In the genomic region with DNA sequence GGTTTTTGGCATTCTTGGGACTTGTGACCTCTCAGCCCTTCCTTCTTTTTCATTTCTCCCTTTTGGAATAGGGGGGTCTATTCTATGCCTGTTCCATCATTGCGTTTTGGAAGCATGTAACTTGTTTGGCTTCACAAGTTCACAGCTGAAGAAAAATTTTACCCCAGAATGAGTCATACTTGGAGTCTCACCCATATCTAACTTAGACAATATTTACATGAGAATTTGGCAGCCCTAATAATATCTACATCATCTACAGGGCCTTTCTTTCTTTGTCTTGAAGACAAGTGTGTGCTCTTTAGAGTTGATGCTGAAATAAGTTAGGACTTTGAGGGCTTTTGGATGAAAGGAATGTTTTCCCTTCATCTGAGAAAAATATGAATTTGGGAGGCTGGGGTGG, we compare ENCODE assay signal across 27 cellular contexts.
DNase-seq lines count a peak whose midpoint lies in the region; ATAC-seq, FAIRE-seq and TF ChIP-seq lines count a peak whose summit lies in the region.
"Had no signal": no experiment of that assay in that cellular context is flagged by ENCODE, and none has a peak within 500 bp of the region (broad histone marks: within the 10 kb centered on the region; RNA-seq: fewer than 3 reads in every experiment).

No MANE protein-coding gene starts in this region.

- BruUV-seq in HepG2 (replicated peaks; lab: Mats Ljungman, UMichigan), result no TSS peak

- in situ Hi-C loops in astrocyte of the spinal cord (cut with HindIII; ENCODE audit: low sequenced_read_pairs), result no loop called here
- in situ Hi-C loops in HepG2 (cut with HindIII; ENCODE audit: extremely low pct_ligation_motif_present, low pct_unique_long_range_greater_than_20kb), result no loop called here

- no peaks in the 10 kb centered on the region for H3K4me1 Mint-ChIP-seq in activated naive CD8-positive, alpha-beta T cell treated with anti-CD3 and anti-CD28 coated beads for 36 hours
- H3K4me1 Mint-ChIP-seq: CD14-positive monocyte; CD4-positive, alpha-beta memory T cell; CD4-positive, CD25-positive, alpha-beta regulatory T cell; CD8-positive, alpha-beta memory T cell had no signal

- H3K4me3 Mint-ChIP-seq in activated naive CD8-positive, alpha-beta T cell treated with anti-CD3 and anti-CD28 coated beads for 36 hours, result no peak overlapping the region
- H3K4me3 Mint-ChIP-seq: CD14-positive monocyte; CD4-positive, alpha-beta memory T cell; CD4-positive, CD25-positive, alpha-beta regulatory T cell; CD8-positive, alpha-beta memory T cell had no signal

- no peak overlapping the region for H3K4me2 ChIP-seq in HepG2 (ENCODE audit: low read depth, low read length)
- H3K4me2 ChIP-seq: BLaER1 had no signal

- no peak for FAIRE-seq in HepG2 (lab: Jason Lieb, UNC)
- FAIRE-seq: A204.1, GM12878, GM12892, GM18507, GM19239 had no signal

- POLR2A ChIA-PET in HepG2 (lab: Yijun Ruan, JAX), result no interaction called here

- peaks cover 5% of the 10 kb centered on the region for H3K9me3 Mint-ChIP-seq in activated naive CD8-positive, alpha-beta T cell treated with anti-CD3 and anti-CD28 coated beads for 36 hours

- TF ChIP-seq RAD21 in HepG2 (CRISPR knock-in tag; IDR thresholded peaks at IDR 0.05), result no peak

- WGBS in HepG2 (ENCODE audit: low lambda C conversion rate), result 0% methylated on average over 1 of the region's 1 CpG

- intact Hi-C loops in HepG2 (cut with micrococcal nuclease; ENCODE audit: unreplicated experiment), result no loop called here

- TF ChIP-seq EP300 in HepG2 (IDR thresholded peaks at IDR 0.05; ENCODE audit: low read depth in 2 of 2, low read length in 2 of 2), result no peak
- no peak for TF ChIP-seq EP300 in HepG2 (CRISPR knock-in tag; IDR thresholded peaks at IDR 0.05; ENCODE audit: borderline replicate concordance)

- no peaks in the 10 kb centered on the region for H3K79me2 ChIP-seq in HepG2 (ENCODE audit: insufficient read depth, low read length)

- no peak overlapping the region for H3K27ac Mint-ChIP-seq in activated naive CD8-positive, alpha-beta T cell treated with anti-CD3 and anti-CD28 coated beads for 36 hours
- H3K27ac Mint-ChIP-seq: CD14-positive monocyte; CD4-positive, alpha-beta memory T cell; CD4-positive, CD25-positive, alpha-beta regulatory T cell; CD8-positive, alpha-beta memory T cell had no signal

- H3K36me3 Mint-ChIP-seq in activated naive CD8-positive, alpha-beta T cell treated with anti-CD3 and anti-CD28 coated beads for 36 hours, result no peaks in the 10 kb centered on the region
- H3K36me3 Mint-ChIP-seq: CD14-positive monocyte; CD4-positive, alpha-beta memory T cell; CD4-positive, CD25-positive, alpha-beta regulatory T cell; CD8-positive, alpha-beta memory T cell had no signal

- no peaks in the 10 kb centered on the region for H4K20me1 ChIP-seq in HepG2 (ENCODE audit: insufficient read depth, low read length)
- H4K20me1 ChIP-seq: BLaER1 had no signal

- H3K27me3 Mint-ChIP-seq in activated naive CD8-positive, alpha-beta T cell treated with anti-CD3 and anti-CD28 coated beads for 36 hours, result no peaks in the 10 kb centered on the region
- H3K27me3 Mint-ChIP-seq: CD4-positive, alpha-beta memory T cell; CD4-positive, CD25-positive, alpha-beta regulatory T cell; CD8-positive, alpha-beta memory T cell had no signal

- peak; percentile 1 for DNase-seq in astrocyte of the spinal cord (ENCODE audit: low read depth, low spot score)
- DNase-seq in fibroblast of pulmonary artery (ENCODE audit: low read depth), result peak; percentile 25
- no peak for DNase-seq in activated naive CD8-positive, alpha-beta T cell treated with anti-CD3 and anti-CD28 coated beads for 36 hours
- no peak for DNase-seq in HepG2 (ENCODE audit: low spot score)
- DNase-seq: 8988T; ACHN; BE2C; C1 segment of cervical spinal cord; CD4-positive, alpha-beta memory T cell; CD4-positive, CD25-positive, alpha-beta regulatory T cell; CD8-positive, alpha-beta memory T cell; COR-L47; DMS 273 treated with DMSO at 0.1 percent for 48 hours; DMS153; DMS53; DMS79; DND-41; EL; GDM1 had no signal

- no peak overlapping the region for H3K9ac ChIP-seq in HepG2 (ENCODE audit: insufficient read depth, low read depth, low read length)
- H3K9ac ChIP-seq: BLaER1 had no signal

- no peak for ATAC-seq in HepG2
- ATAC-seq in GM18858 (IDR thresholded peaks at IDR 0.05; ENCODE audit: unreplicated experiment), result no peak
- ATAC-seq: GM12878 had no signal

- no peak for TF ChIP-seq POLR2A in HepG2 (IDR thresholded peaks at IDR 0.05; ENCODE audit: insufficient read depth in 1 of 2, low read depth in 2 of 2, low read length in 2 of 2)

- H2AFZ ChIP-seq in HepG2 (ENCODE audit: low read length), result no peak overlapping the region

- H3K4me1 ChIP-seq in HepG2 (ENCODE audit: insufficient read depth, low read length), result no peaks in the 10 kb centered on the region
- H3K4me1 ChIP-seq: BE2C, BLaER1 had no signal

- H3K4me3 ChIP-seq in astrocyte of the spinal cord (ENCODE audit: low read depth, low read length) (no peak overlapping the region), fibroblast of pulmonary artery (replicated peaks; ENCODE audit: low read depth, low read length) (no peak overlapping the region), HepG2 (replicated peaks in 1 of 3; ENCODE audit: insufficient read depth in 1 of 3, low read depth in 2 of 3, low read length in 3 of 3) (no peak overlapping the region)
- H3K4me3 ChIP-seq: BLaER1, GM12878 had no signal

- H3K27me3 ChIP-seq in HepG2 (ENCODE audit: control insufficient read depth in 1 of 2, insufficient read depth in 2 of 2, low read length in 2 of 2), result no peaks in the 10 kb centered on the region
- H3K27me3 ChIP-seq: BE2C, BLaER1 had no signal

- no peak for TF ChIP-seq CTCF in astrocyte of the spinal cord (IDR thresholded peaks at IDR 0.05; ENCODE audit: low read depth, low read length)
- TF ChIP-seq CTCF in fibroblast of pulmonary artery (IDR thresholded peaks at IDR 0.05; ENCODE audit: low read length, missing control alignments), result no peak
- no peak for TF ChIP-seq CTCF in HepG2 (CRISPR knock-in tag; IDR thresholded peaks at IDR 0.05)

- H3K36me3 ChIP-seq in HepG2 (replicated peaks in 1 of 2; ENCODE audit: control insufficient read depth in 1 of 2, insufficient read depth in 2 of 2, low read length in 2 of 2), result no peaks in the 10 kb centered on the region
- H3K36me3 ChIP-seq: BE2C, BLaER1 had no signal

- CTCF ChIA-PET in HepG2 (lab: Yijun Ruan, JAX; ENCODE audit: low intra/inter-chr PET ratio, low total read pairs), result no interaction called here

- H3K27ac ChIP-seq in HepG2 (ENCODE audit: extremely low read length, insufficient read depth, low read length), result no peak overlapping the region
- H3K27ac ChIP-seq: BLaER1 had no signal

- peaks cover 99% of the 10 kb centered on the region for H3K9me3 ChIP-seq in HepG2 (ENCODE audit: low read length)
- H3K9me3 ChIP-seq: BE2C, BLaER1 had no signal

TF ChIP-seq in HepG2, 621 proteins besides CTCF, POLR2A, EP300 and RAD21 (continues in another document):
- no peak for TF ChIP-seq ZNF780A (CRISPR knock-in tag; IDR thresholded peaks at IDR 0.05)
- TF ChIP-seq ZNF652 (CRISPR knock-in tag; IDR thresholded peaks at IDR 0.05; ENCODE audit: borderline replicate concordance, low read depth), result no peak
- no peak for TF ChIP-seq ZNF609 (CRISPR knock-in tag; IDR thresholded peaks at IDR 0.05; ENCODE audit: borderline replicate concordance)

Comparison
In these comparisons a context has a peak if more than half of its experiments do, and no peak if none do; other contexts are left out.
1. DNase-seq: peak in astrocyte of the spinal cord (single experiment) and fibroblast of pulmonary artery (single experiment); none in activated naive CD8-positive, alpha-beta T cell treated with anti-CD3 and anti-CD28 coated beads for 36 hours (single experiment) and HepG2 (single experiment).